Comparison of ENCODE assay signal across 29 cellular contexts in genomic region chr14:97813556-97813955, GRCh38.
"Had no signal": no experiment of that assay in that cellular context is flagged by ENCODE, and none has a peak within 500 bp of the region (broad histone marks: within the 10 kb centered on the region; RNA-seq: fewer than 3 reads in every experiment).

No MANE protein-coding gene starts in this region.

- H3K4me3 ChIP-seq: colonic mucosa, coronary artery, dorsolateral prefrontal cortex, esophagus muscularis mucosa, esophagus squamous epithelium, gastrocnemius medialis, gastroesophageal sphincter, heart left ventricle, heart right ventricle, hepatocyte had no signal

- DNase-seq: colonic mucosa; cortex of kidney; dermis blood vessel endothelial cell; dorsolateral prefrontal cortex; effector CD4-positive, alpha-beta T cell; effector CD8-positive, alpha-beta T cell; effector memory CD4-positive, alpha-beta T cell; effector memory CD8-positive, alpha-beta T cell; endodermal cell; erythroblast; esophagus squamous epithelium; foreskin fibroblast; foreskin keratinocyte; foreskin melanocyte; gastrocnemius medialis; glutamatergic neuron; head of caudate nucleus; heart left ventricle; heart right ventricle had no signal

- H3K27me3 Mint-ChIP-seq: dendritic cell treated with granulocyte-macrophage colony-stimulating factor and Interleukin-4, amounts not matched to agents 40 ng/mL and 50 ng/mL, for 4 days; effector memory CD8-positive, alpha-beta T cell had no signal

- ATAC-seq: effector memory CD8-positive, alpha-beta T cell; esophagus mucosa; foreskin keratinocyte; gastrocnemius medialis; gastroesophageal sphincter; heart left ventricle; heart right ventricle had no signal

- H3K9me3 Mint-ChIP-seq: effector memory CD8-positive, alpha-beta T cell; endodermal cell had no signal

- H3K9me3 ChIP-seq: colonic mucosa, esophagus squamous epithelium, gastroesophageal sphincter had no signal

- FAIRE-seq: endometrium, endothelial cell of umbilical vein, frontal cortex had no signal

- H3K4me1 ChIP-seq: colonic mucosa, esophagus muscularis mucosa, esophagus squamous epithelium, foreskin keratinocyte, gastrocnemius medialis, gastroesophageal sphincter, heart left ventricle, heart right ventricle had no signal

- H3K27ac ChIP-seq: colonic mucosa, coronary artery, dorsolateral prefrontal cortex, epithelial cell of prostate, esophagus muscularis mucosa, esophagus squamous epithelium, foreskin keratinocyte, gastrocnemius medialis, gastroesophageal sphincter, heart left ventricle, heart right ventricle, hepatocyte had no signal

- H3K4me3 Mint-ChIP-seq: dendritic cell treated with granulocyte-macrophage colony-stimulating factor and Interleukin-4, amounts not matched to agents 40 ng/mL and 50 ng/mL, for 4 days; effector memory CD8-positive, alpha-beta T cell; endodermal cell had no signal

- H3K4me2 ChIP-seq: hepatocyte had no signal

- H3K36me3 ChIP-seq: colonic mucosa, esophagus muscularis mucosa, esophagus squamous epithelium, gastrocnemius medialis, gastroesophageal sphincter, heart left ventricle, heart right ventricle had no signal

- H3K4me1 Mint-ChIP-seq: endodermal cell had no signal

- H3K27ac Mint-ChIP-seq: dendritic cell treated with granulocyte-macrophage colony-stimulating factor and Interleukin-4, amounts not matched to agents 40 ng/mL and 50 ng/mL, for 4 days; effector memory CD8-positive, alpha-beta T cell; endodermal cell had no signal
